ENCODE assay signal across 8 cellular contexts in genomic region chrX:1592128-1592862, GRCh38. TPM values are rescaled to one million over a fixed set of nuclear protein-coding genes. Genes with fewer than 3 reads are reported as not detected.
DNase-seq lines count a peak whose midpoint lies in the region; ATAC-seq, FAIRE-seq and TF ChIP-seq lines count a peak whose summit lies in the region.

No MANE protein-coding gene starts in this region.

- TF ChIP-seq CTCF in GM12864 (IDR thresholded peaks at IDR 0.05; ENCODE audit: low read depth, low read length, missing control alignments), result no peak
- TF ChIP-seq CTCF in MM.1S (IDR thresholded peaks at IDR 0.05; ENCODE audit: low read length), result no peak
- no peak for TF ChIP-seq CTCF in breast epithelium (IDR thresholded peaks at IDR 0.05)
- TF ChIP-seq CTCF in lower leg skin (IDR thresholded peaks at IDR 0.05), result no peak
- no peak for TF ChIP-seq CTCF in thyroid gland (IDR thresholded peaks at IDR 0.05)

- no peaks in the 10 kb centered on the region for H3K27me3 ChIP-seq in MM.1S (replicated peaks; ENCODE audit: insufficient read depth, low read length)
- no peaks in the 10 kb centered on the region for H3K27me3 ChIP-seq in breast epithelium
- no peaks in the 10 kb centered on the region for H3K27me3 ChIP-seq in thyroid gland

- no peaks in the 10 kb centered on the region for H3K4me1 ChIP-seq in MM.1S (ENCODE audit: low read length)
- peaks cover 0 to 3% of the 10 kb centered on the region in 2 donors for H3K4me1 ChIP-seq in breast epithelium
- H3K4me1 ChIP-seq in thyroid gland, result peaks cover 4 to 10% of the 10 kb centered on the region in 2 donors

- H3K9me3 ChIP-seq in MM.1S (replicated peaks; ENCODE audit: insufficient read depth, low read length), result no peaks in the 10 kb centered on the region
- no peaks in the 10 kb centered on the region for H3K9me3 ChIP-seq in breast epithelium
- H3K9me3 ChIP-seq in thyroid gland, result no peaks in the 10 kb centered on the region

- H3K4me3 ChIP-seq in GM12864 (ENCODE audit: low read depth, low read length), result peak overlapping the region; percentile 96
- H3K4me3 ChIP-seq in MM.1S (ENCODE audit: low read length), result peak overlapping the region; percentile 81
- peak overlapping the region; percentile 89 to 98 (median 93) for H3K4me3 ChIP-seq in breast epithelium
- peak overlapping the region; percentile 86 for H3K4me3 ChIP-seq in lower leg skin (ENCODE audit: low read depth, poor library complexity, severe bottlenecking)
- peak overlapping the region; percentile 78 to 88 (median 87) for H3K4me3 ChIP-seq in thyroid gland (replicated peaks in 1 of 3)

- H3K4me2 ChIP-seq in MM.1S (ENCODE audit: low read depth, low read length), result peak overlapping the region; percentile 63

- TF ChIP-seq POLR2A in breast epithelium (IDR thresholded peaks at IDR 0.05) (no peak), lower leg skin (IDR thresholded peaks at IDR 0.05) (no peak), thyroid gland (IDR thresholded peaks at IDR 0.05) (no peak)

- 1% methylated on average over 33 to 34 of the region's 34 CpGs for WGBS in lower leg skin, 2 donors
- WGBS in thyroid gland, 2 donors, result 0 to 1% methylated on average over 26 to 30 of the region's 34 CpGs

- intact Hi-C loops in breast epithelium (cut with DNase I; ENCODE audit: low total_unique reads), result loop anchor here (10.0 kb wide), 2 partner anchors 137 to 197 kb away; partner anchors contain the start of genes ASMTL and SLC25A6
- intact Hi-C loops in lower leg skin (cut with DNase I; ENCODE audit: low total_unique reads), result no loop called here
- intact Hi-C loops in thyroid gland (cut with DNase I), result loop anchor here (2.0 to 10.0 kb wide), 2 partner anchors 137 to 197 kb away; partner anchors contain the start of gene SLC25A6

- peak overlapping the region; percentile 58; the same call in 1 of the 2 replicates for H3K27ac ChIP-seq in MM.1S (ENCODE audit: low read length)
- H3K27ac ChIP-seq in breast epithelium, result peak overlapping the region; percentile 91 to 92
- H3K27ac ChIP-seq in thyroid gland, result peak overlapping the region; percentile 62 to 65 (median 62)

- DNase-seq in GM12864 (ENCODE audit: low read depth) (no peak), MM.1S (peak; percentile 28), breast epithelium (ENCODE audit: low spot score in 2 of 2) (no peak), lower leg skin (ENCODE audit: low spot score in 2 of 2) (peak in 1 of 2 donors; percentile 89), thyroid gland (peak; percentile 20 to 26), urothelium cell line (ENCODE audit: low spot score) (no peak), NCI-H128 (lab: John Stamatoyannopoulos, UW; ENCODE audit: unreplicated experiment) (no peak)

- peak; percentile 58 for ATAC-seq in GM21447 (IDR thresholded peaks at IDR 0.05; ENCODE audit: unreplicated experiment)

- peak overlapping the region; percentile 88 for H3K9ac ChIP-seq in MM.1S (ENCODE audit: low read length)

- H3K9me2 ChIP-seq in MM.1S (replicated peaks; ENCODE audit: insufficient read depth, low read length), result no peaks in the 10 kb centered on the region

- no peaks in the 10 kb centered on the region for H3F3A ChIP-seq in MM.1S (ENCODE audit: insufficient read depth, low read length)

- no peak for FAIRE-seq in urothelium cell line (lab: Jason Lieb, UNC)

- H3K79me2 ChIP-seq in MM.1S (ENCODE audit: low read length), result peaks cover 53% of the 10 kb centered on the region

- no peak overlapping the region for H2AFZ ChIP-seq in MM.1S (ENCODE audit: low read length)

- peaks cover 6% of the 10 kb centered on the region; the same call in 1 of the 2 replicates for H3K36me3 ChIP-seq in MM.1S (replicated peaks; ENCODE audit: insufficient read depth, low read length)
- H3K36me3 ChIP-seq in breast epithelium, result peaks cover 2% of the 10 kb centered on the region
- H3K36me3 ChIP-seq in thyroid gland, result peaks cover 33 to 34% of the 10 kb centered on the region in 2 donors

- 0 out of 2 replicates have a peak, but pooled peaks cover 3% of the 10 kb centered on the region for H4K20me1 ChIP-seq in MM.1S (ENCODE audit: insufficient read depth, low read length)

RNA-seq across cellular contexts. Expression of gene AKAP17A, which starts 0.9 kb away (rescaled TPM):
- total RNA-seq in breast epithelium (10 to 100 TPM; 32.2 to 62.3 (median 56.3) TPM), lower leg skin (10 to 100 TPM; 34.3 to 67.2 (median 37.8) TPM), thyroid gland (10 to 100 TPM; 56.7 to 82.6 (median 63.1) TPM)

RNA-seq across cellular contexts. Expression of gene ASMT, which starts 22.6 kb away (rescaled TPM):
- total RNA-seq in breast epithelium, result not detected
- not detected for total RNA-seq in lower leg skin
- not detected for total RNA-seq in thyroid gland

RNA-seq across cellular contexts. Expression of gene P2RY8, which starts 55.3 kb away (rescaled TPM):
- total RNA-seq in breast epithelium (1 to 10 TPM; 1.3 to 3.2 (median 1.5) TPM), lower leg skin (under 1 TPM; 0.08 to 0.81 (median 0.48) TPM), thyroid gland (10 to 100 TPM in 1 of 4 donors, 1 to 10 TPM in 3; 2.4 to 11.9 (median 3.0) TPM)

Comparison
In these comparisons a context has a peak if more than half of its experiments do, and no peak if none do; other contexts are left out.
1. DNase-seq: peak in MM.1S (single experiment) and thyroid gland (2 of 2); none in GM12864 (single experiment), breast epithelium (0 of 2), urothelium cell line (single experiment) and NCI-H128 (single experiment).
2. Peak in every context shown above with its lines, with median percentiles within 50 percentile points of each other: H3K4me3 ChIP-seq and H3K27ac ChIP-seq.